ENCODE assay signal across 1 cellular context in the genomic region with DNA sequence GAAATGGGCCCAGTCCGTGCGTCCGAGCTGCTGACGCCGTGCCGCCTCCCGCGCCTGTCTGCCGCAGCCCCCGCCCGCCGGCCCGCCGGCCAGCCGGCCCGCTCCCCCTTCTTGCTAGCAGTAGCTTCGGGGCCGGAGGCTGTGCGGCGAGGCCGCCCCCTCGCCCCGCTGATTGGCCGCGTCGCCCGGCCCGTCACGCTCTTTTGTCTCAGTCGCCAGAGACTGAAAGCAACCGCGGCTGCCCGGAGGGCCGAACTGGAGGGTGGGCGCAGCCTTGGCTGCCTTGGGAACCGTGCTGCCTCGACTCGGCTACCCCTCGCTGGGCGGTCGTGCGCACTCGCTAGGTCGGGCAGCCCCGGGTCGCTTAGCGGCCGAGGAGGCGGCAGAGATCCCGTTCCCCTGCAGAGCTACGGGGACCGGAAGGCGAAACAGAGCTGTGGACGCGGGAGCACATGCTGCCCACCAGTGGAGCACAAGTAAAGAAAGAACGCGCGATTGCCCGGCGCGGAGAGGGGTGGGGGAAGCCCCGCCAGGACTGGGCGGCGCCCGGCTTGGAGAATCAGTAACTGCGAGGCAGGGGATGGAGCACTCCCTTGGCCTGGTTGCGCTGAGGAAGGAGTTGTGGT.
TF ChIP-seq lines count a peak whose summit lies in the region.

A gene (plus strand): TSS at position 198 of the 626 bp plus-strand sequence. CDS start 1,589 bp downstream, outside the sequence.

TF ChIP-seq in WTC11, 78 proteins besides CTCF, POLR2A, EP300 and RAD21 (continued from another document):
- TF ChIP-seq, protein P1, sequence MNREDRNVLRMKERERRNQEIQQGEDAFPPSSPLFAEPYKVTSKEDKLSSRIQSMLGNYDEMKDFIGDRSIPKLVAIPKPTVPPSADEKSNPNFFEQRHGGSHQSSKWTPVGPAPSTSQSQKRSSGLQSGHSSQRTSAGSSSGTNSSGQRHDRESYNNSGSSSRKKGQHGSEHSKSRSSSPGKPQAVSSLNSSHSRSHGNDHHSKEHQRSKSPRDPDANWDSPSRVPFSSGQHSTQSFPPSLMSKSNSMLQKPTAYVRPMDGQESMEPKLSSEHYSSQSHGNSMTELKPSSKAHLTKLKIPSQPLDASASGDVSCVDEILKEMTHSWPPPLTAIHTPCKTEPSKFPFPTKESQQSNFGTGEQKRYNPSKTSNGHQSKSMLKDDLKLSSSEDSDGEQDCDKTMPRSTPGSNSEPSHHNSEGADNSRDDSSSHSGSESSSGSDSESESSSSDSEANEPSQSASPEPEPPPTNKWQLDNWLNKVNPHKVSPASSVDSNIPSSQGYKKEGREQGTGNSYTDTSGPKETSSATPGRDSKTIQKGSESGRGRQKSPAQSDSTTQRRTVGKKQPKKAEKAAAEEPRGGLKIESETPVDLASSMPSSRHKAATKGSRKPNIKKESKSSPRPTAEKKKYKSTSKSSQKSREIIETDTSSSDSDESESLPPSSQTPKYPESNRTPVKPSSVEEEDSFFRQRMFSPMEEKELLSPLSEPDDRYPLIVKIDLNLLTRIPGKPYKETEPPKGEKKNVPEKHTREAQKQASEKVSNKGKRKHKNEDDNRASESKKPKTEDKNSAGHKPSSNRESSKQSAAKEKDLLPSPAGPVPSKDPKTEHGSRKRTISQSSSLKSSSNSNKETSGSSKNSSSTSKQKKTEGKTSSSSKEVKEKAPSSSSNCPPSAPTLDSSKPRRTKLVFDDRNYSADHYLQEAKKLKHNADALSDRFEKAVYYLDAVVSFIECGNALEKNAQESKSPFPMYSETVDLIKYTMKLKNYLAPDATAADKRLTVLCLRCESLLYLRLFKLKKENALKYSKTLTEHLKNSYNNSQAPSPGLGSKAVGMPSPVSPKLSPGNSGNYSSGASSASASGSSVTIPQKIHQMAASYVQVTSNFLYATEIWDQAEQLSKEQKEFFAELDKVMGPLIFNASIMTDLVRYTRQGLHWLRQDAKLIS (CRISPR knock-in tag; IDR thresholded peaks at IDR 0.05; ENCODE audit: borderline replicate concordance): no peak
- TF ChIP-seq, protein P2, sequence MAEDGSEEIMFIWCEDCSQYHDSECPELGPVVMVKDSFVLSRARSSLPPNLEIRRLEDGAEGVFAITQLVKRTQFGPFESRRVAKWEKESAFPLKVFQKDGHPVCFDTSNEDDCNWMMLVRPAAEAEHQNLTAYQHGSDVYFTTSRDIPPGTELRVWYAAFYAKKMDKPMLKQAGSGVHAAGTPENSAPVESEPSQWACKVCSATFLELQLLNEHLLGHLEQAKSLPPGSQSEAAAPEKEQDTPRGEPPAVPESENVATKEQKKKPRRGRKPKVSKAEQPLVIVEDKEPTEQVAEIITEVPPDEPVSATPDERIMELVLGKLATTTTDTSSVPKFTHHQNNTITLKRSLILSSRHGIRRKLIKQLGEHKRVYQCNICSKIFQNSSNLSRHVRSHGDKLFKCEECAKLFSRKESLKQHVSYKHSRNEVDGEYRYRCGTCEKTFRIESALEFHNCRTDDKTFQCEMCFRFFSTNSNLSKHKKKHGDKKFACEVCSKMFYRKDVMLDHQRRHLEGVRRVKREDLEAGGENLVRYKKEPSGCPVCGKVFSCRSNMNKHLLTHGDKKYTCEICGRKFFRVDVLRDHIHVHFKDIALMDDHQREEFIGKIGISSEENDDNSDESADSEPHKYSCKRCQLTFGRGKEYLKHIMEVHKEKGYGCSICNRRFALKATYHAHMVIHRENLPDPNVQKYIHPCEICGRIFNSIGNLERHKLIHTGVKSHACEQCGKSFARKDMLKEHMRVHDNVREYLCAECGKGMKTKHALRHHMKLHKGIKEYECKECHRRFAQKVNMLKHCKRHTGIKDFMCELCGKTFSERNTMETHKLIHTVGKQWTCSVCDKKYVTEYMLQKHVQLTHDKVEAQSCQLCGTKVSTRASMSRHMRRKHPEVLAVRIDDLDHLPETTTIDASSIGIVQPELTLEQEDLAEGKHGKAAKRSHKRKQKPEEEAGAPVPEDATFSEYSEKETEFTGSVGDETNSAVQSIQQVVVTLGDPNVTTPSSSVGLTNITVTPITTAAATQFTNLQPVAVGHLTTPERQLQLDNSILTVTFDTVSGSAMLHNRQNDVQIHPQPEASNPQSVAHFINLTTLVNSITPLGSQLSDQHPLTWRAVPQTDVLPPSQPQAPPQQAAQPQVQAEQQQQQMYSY (CRISPR knock-in tag; IDR thresholded peaks at IDR 0.05): peak; percentile 55; the same call in 1 of the 2 replicates
- TF ChIP-seq TP53 (CRISPR knock-in tag; IDR thresholded peaks at IDR 0.05) (no peak), RORB (CRISPR knock-in tag; IDR thresholded peaks at IDR 0.05) (no peak), GTF2I (CRISPR knock-in tag; conservative IDR thresholded peaks at IDR 0.05) (no peak), TCF7 (CRISPR knock-in tag; IDR thresholded peaks at IDR 0.05; ENCODE audit: low read depth) (no peak)
- TF ChIP-seq, protein P3, sequence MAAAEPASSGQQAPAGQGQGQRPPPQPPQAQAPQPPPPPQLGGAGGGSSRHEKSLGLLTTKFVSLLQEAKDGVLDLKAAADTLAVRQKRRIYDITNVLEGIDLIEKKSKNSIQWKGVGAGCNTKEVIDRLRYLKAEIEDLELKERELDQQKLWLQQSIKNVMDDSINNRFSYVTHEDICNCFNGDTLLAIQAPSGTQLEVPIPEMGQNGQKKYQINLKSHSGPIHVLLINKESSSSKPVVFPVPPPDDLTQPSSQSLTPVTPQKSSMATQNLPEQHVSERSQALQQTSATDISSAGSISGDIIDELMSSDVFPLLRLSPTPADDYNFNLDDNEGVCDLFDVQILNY (CRISPR knock-in tag; IDR thresholded peaks at IDR 0.05): no peak
- TF ChIP-seq, protein P4, sequence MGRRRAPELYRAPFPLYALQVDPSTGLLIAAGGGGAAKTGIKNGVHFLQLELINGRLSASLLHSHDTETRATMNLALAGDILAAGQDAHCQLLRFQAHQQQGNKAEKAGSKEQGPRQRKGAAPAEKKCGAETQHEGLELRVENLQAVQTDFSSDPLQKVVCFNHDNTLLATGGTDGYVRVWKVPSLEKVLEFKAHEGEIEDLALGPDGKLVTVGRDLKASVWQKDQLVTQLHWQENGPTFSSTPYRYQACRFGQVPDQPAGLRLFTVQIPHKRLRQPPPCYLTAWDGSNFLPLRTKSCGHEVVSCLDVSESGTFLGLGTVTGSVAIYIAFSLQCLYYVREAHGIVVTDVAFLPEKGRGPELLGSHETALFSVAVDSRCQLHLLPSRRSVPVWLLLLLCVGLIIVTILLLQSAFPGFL (CRISPR knock-in tag; IDR thresholded peaks at IDR 0.05; ENCODE audit: borderline replicate concordance): no peak
